8 cellular contexts compared by ENCODE assay signal in the genomic region with DNA sequence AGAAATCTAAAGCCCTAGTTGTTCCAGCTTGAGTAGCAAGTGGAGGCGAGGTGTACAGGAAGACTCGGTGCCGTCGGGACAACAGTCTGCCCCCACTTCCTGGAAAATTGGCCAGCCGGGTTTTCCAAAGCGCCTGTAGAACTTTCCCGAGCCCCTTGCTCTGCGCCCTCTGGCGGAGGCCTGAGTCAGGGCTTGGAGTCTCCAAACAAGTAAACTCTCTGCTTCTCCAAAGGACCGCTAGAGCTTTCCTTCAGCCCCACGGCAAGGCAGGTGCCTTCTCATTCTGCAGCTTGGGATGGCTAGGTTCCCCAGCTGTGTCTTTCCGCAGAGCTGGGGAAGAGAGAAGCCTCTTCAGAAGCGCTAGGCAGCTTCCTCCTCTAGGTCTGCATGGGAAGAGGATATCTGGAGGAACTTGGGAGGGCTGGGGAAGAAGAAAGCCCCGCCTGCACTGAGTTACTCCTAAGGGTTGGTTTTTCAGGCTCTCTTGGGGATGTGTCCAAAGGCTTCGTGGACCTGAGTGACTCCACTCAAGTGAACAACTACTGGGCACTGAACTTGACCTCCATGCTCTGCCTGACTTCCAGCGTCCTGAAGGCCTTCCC. TPM values are rescaled to one million over a fixed set of nuclear protein-coding genes. Genes with fewer than 3 reads are reported as not detected.
A peak's percentile ranks its signal among the peaks of the same experiment; 100 is the strongest.
DNase-seq lines count a peak whose midpoint lies in the region; ATAC-seq and TF ChIP-seq lines count a peak whose summit lies in the region.

No MANE protein-coding gene starts in this region.

- peaks cover 19% of the 10 kb centered on the region; the same call in 1 of the 2 replicates for H4K20me1 ChIP-seq in PC-3 (ENCODE audit: low read length)

- no peaks in the 10 kb centered on the region for H3F3A ChIP-seq in PC-3 (ENCODE audit: low read length, unreplicated experiment)

- H3K79me2 ChIP-seq in PC-3 (ENCODE audit: low read length): peaks cover 22% of the 10 kb centered on the region

- H3K27me3 Mint-ChIP-seq in natural killer cell treated with Interleukin-12 subunit alpha and Interleukin-12 subunit beta and Interleukin-15 and Interleukin-18, amount 100 ng/mL, for 72 hours: peaks cover 13 to 43% of the 10 kb centered on the region in 2 donors

- H3K4me2 ChIP-seq in PC-3 (ENCODE audit: low read length): peak overlapping the region; percentile 96

- peak overlapping the region; percentile 100 for H2AFZ ChIP-seq in PC-3 (ENCODE audit: low read length)

- ATAC-seq in GM21723 (IDR thresholded peaks at IDR 0.05; ENCODE audit: unreplicated experiment) (peak; percentile 51), PC-3 (peak; percentile 64)
- ATAC-seq in natural killer cell treated with Interleukin-12 subunit alpha and Interleukin-12 subunit beta and Interleukin-15 and Interleukin-18, amount 100 ng/mL, for 72 hours: peak; percentile 65 to 71

- H3K4me1 ChIP-seq in PC-3 (ENCODE audit: insufficient read depth, low read length): peaks cover 26% of the 10 kb centered on the region

- DNase-seq in DMS153 (lab: John Stamatoyannopoulos, UW) (peak; percentile 87), PC-3 (peak; percentile 91), foreskin fibroblast (peak; percentile 81 to 94), substantia nigra (lab: John Stamatoyannopoulos, UW) (peak in 48 of 49 donors; percentile 30 to 88 (median 71))
- DNase-seq in Jurkat, Clone E6-1 (ENCODE audit: low read depth, low spot score): peak; percentile 52
- DNase-seq in activated effector memory CD4-positive, alpha-beta T cell treated with anti-CD3 and anti-CD28 coated beads, Interleukin-2, amount 50 U/mL, for 16 hours: peak; percentile 84
- peak; percentile 82 for DNase-seq in natural killer cell treated with Interleukin-12 subunit alpha and Interleukin-12 subunit beta and Interleukin-15 and Interleukin-18, amount 100 ng/mL, for 72 hours (ENCODE audit: low spot score)

- peak overlapping the region; percentile 74 for H3K9ac ChIP-seq in PC-3 (ENCODE audit: low read length)

- H3K9me3 Mint-ChIP-seq in natural killer cell treated with Interleukin-12 subunit alpha and Interleukin-12 subunit beta and Interleukin-15 and Interleukin-18, amount 100 ng/mL, for 72 hours: no peaks in the 10 kb centered on the region

- H3K27ac ChIP-seq in PC-3 (ENCODE audit: low read length) (peak overlapping the region; percentile 60), substantia nigra (ENCODE audit: low read depth, low read length, poor library complexity, severe bottlenecking) (peak overlapping the region; percentile 77)

- TF ChIP-seq CTCF in PC-3 (conservative IDR thresholded peaks at IDR 0.05; ENCODE audit: low read depth, low read length) (peak; percentile 90), foreskin fibroblast (IDR thresholded peaks at IDR 0.05; ENCODE audit: low read depth, low read length) (peak; percentile 100)

- no peak overlapping the region for H3K27ac Mint-ChIP-seq in natural killer cell treated with Interleukin-12 subunit alpha and Interleukin-12 subunit beta and Interleukin-15 and Interleukin-18, amount 100 ng/mL, for 72 hours

- intact Hi-C loops in PC-3 (cut with micrococcal nuclease): loop anchor here (2.0 to 5.0 kb wide), 3 partner anchors 25 to 1341 kb away; a partner anchor contains a TSS

- H3K4me1 Mint-ChIP-seq in natural killer cell treated with Interleukin-12 subunit alpha and Interleukin-12 subunit beta and Interleukin-15 and Interleukin-18, amount 100 ng/mL, for 72 hours (ENCODE audit: low read depth in 2 of 2): peaks cover 5 to 7% of the 10 kb centered on the region in 2 donors

- H3K9me2 ChIP-seq in PC-3 (replicated peaks; ENCODE audit: low read length): no peaks in the 10 kb centered on the region

- H3K27me3 ChIP-seq in PC-3 (ENCODE audit: low read length): no peaks in the 10 kb centered on the region

- peak overlapping the region; percentile 65 for H3K4me3 ChIP-seq in Jurkat, Clone E6-1 (ENCODE audit: low read length)
- H3K4me3 ChIP-seq in PC-3 (ENCODE audit: low read length) (peak overlapping the region; percentile 92), foreskin fibroblast (ENCODE audit: low read depth in 1 of 2, low read length in 2 of 2) (peak overlapping the region; percentile 45 to 73)

- no peaks in the 10 kb centered on the region for H3K9me3 ChIP-seq in PC-3 (ENCODE audit: low read length)

- H3K4me3 Mint-ChIP-seq in natural killer cell treated with Interleukin-12 subunit alpha and Interleukin-12 subunit beta and Interleukin-15 and Interleukin-18, amount 100 ng/mL, for 72 hours: peak overlapping the region; percentile 81

- H3K36me3 Mint-ChIP-seq in natural killer cell treated with Interleukin-12 subunit alpha and Interleukin-12 subunit beta and Interleukin-15 and Interleukin-18, amount 100 ng/mL, for 72 hours: no peaks in the 10 kb centered on the region

- CTCF ChIA-PET in PC-3 (lab: Charles Lee): interaction anchor here (0.6 to 1.5 kb wide), 2 partner anchors 29 to 324 kb away, joined by 4 read pairs; a partner anchor contains a TSS

- no peaks in the 10 kb centered on the region for H3K36me3 ChIP-seq in PC-3 (ENCODE audit: low read depth, low read length)

- TSS peak; percentile 33 for BruUV-seq in PC-3 (replicated peaks; lab: Mats Ljungman, UMichigan)

- POLR2A ChIA-PET in PC-3 (lab: Charles Lee; ENCODE audit: unreplicated experiment): no interaction called here

RNA-seq across cellular contexts. Expression of a gene that starts 0.7 kb away (rescaled TPM):
- 28.4 TPM for polyA plus RNA-seq in Jurkat, Clone E6-1 (2012; ENCODE audit: insufficient read depth, insufficient read length)
- total RNA-seq in PC-3 (2014; rRNA removed): 69.4 and 88.6 TPM in 2 replicates
- 10 to 100 TPM in 1 of 2 donors, 1 to 10 TPM in 1; 3.4 to 10.2 TPM for total RNA-seq in natural killer cell treated with Interleukin-12 subunit alpha and Interleukin-12 subunit beta and Interleukin-15 and Interleukin-18, amount 100 ng/mL, for 72 hours

RNA-seq across cellular contexts. Expression of a gene that starts 29.4 kb away (rescaled TPM):
- polyA plus RNA-seq in Jurkat, Clone E6-1 (2012; ENCODE audit: insufficient read depth, insufficient read length): 8.9 TPM
- total RNA-seq in PC-3 (2014; rRNA removed): not detected in 2 replicates
- total RNA-seq in natural killer cell treated with Interleukin-12 subunit alpha and Interleukin-12 subunit beta and Interleukin-15 and Interleukin-18, amount 100 ng/mL, for 72 hours: not detected

Comparison
In these comparisons a context has a peak if more than half of its experiments do, and no peak if none do; other contexts are left out.
1. Peak in every context shown above with its lines: DNase-seq, ATAC-seq, H3K4me3 ChIP-seq and H3K27ac ChIP-seq.